Comparison of ENCODE assay signal across 8 cellular contexts in genomic region chr11:447923-448731, GRCh38. TPM values are rescaled to one million over a fixed set of nuclear protein-coding genes. Genes with fewer than 3 reads are reported as not detected.
A peak's percentile ranks its signal among the peaks of the same experiment; 100 is the strongest.
DNase-seq lines count a peak whose midpoint lies in the region; ATAC-seq and TF ChIP-seq lines count a peak whose summit lies in the region.

No MANE protein-coding gene starts in this region.

- peak overlapping the region; percentile 92 for H3K27ac Mint-ChIP-seq in HFFc6
- H3K27ac Mint-ChIP-seq in activated naive CD8-positive, alpha-beta T cell treated with anti-CD3 and anti-CD28 coated beads, Interleukin-2, amount 10 ng/mL, durations not matched to agents 7 days and 5 days: peak overlapping the region; percentile 97

- H3K27me3 ChIP-seq in GM06990 (replicated peaks; ENCODE audit: control insufficient read depth, insufficient read depth, low read length): no peaks in the 10 kb centered on the region
- H3K27me3 ChIP-seq in cardiac muscle cell: no peaks in the 10 kb centered on the region
- H3K27me3 ChIP-seq in parathyroid adenoma (ENCODE audit: control insufficient read depth, insufficient read depth, low read length): no peaks in the 10 kb centered on the region
- H3K27me3 ChIP-seq in tibial artery: peaks cover 0 to 24% of the 10 kb centered on the region in 2 donors

- H3K4me1 Mint-ChIP-seq in HFFc6 (ENCODE audit: low read depth): peaks cover 24% of the 10 kb centered on the region
- H3K4me1 Mint-ChIP-seq in activated naive CD8-positive, alpha-beta T cell treated with anti-CD3 and anti-CD28 coated beads, Interleukin-2, amount 10 ng/mL, durations not matched to agents 7 days and 5 days: peaks cover 15% of the 10 kb centered on the region

- H3K4me2 ChIP-seq in parathyroid adenoma (ENCODE audit: low read length): peak overlapping the region; percentile 78

- no peaks in the 10 kb centered on the region for H3K36me3 Mint-ChIP-seq in HFFc6 (ENCODE audit: low read depth)
- peaks cover 5% of the 10 kb centered on the region for H3K36me3 Mint-ChIP-seq in activated naive CD8-positive, alpha-beta T cell treated with anti-CD3 and anti-CD28 coated beads, Interleukin-2, amount 10 ng/mL, durations not matched to agents 7 days and 5 days

- H3K79me2 ChIP-seq in parathyroid adenoma: no peaks in the 10 kb centered on the region

- ATAC-seq in activated naive CD8-positive, alpha-beta T cell treated with anti-CD3 and anti-CD28 coated beads, Interleukin-2, amount 10 ng/mL, durations not matched to agents 7 days and 5 days (ENCODE audit: low read depth): peak; percentile 81

- H3K4me3 Mint-ChIP-seq in HFFc6: peak overlapping the region; percentile 90
- peak overlapping the region; percentile 94 for H3K4me3 Mint-ChIP-seq in activated naive CD8-positive, alpha-beta T cell treated with anti-CD3 and anti-CD28 coated beads, Interleukin-2, amount 10 ng/mL, durations not matched to agents 7 days and 5 days

- H3K9me3 Mint-ChIP-seq in HFFc6: no peaks in the 10 kb centered on the region
- no peaks in the 10 kb centered on the region for H3K9me3 Mint-ChIP-seq in activated naive CD8-positive, alpha-beta T cell treated with anti-CD3 and anti-CD28 coated beads, Interleukin-2, amount 10 ng/mL, durations not matched to agents 7 days and 5 days

- no peaks in the 10 kb centered on the region; the same call in 1 of the 2 replicates for H3K36me3 ChIP-seq in GM06990 (ENCODE audit: control insufficient read depth, insufficient read depth, low read length)
- H3K36me3 ChIP-seq in cardiac muscle cell: no peaks in the 10 kb centered on the region
- no peaks in the 10 kb centered on the region for H3K36me3 ChIP-seq in parathyroid adenoma (ENCODE audit: control insufficient read depth, insufficient read depth, low read length)
- H3K36me3 ChIP-seq in tibial artery: peaks cover 0 to 14% (median 0%) of the 10 kb centered on the region in 3 donors

- H3K4me3 ChIP-seq in GM06990 (replicated peaks; ENCODE audit: low read depth, low read length): peak overlapping the region; percentile 74
- peak overlapping the region; percentile 76 for H3K4me3 ChIP-seq in cardiac muscle cell
- H3K4me3 ChIP-seq in parathyroid adenoma (ENCODE audit: low read depth, low read length): peak overlapping the region; percentile 66
- peak overlapping the region; percentile 58 to 64 for H3K4me3 ChIP-seq in tibial artery

- H3K27ac ChIP-seq in cardiac muscle cell (peak overlapping the region; percentile 88), parathyroid adenoma (peak overlapping the region; percentile 86), tibial artery (peak overlapping the region; percentile 84 to 89)

- POLR2A ChIA-PET in activated naive CD8-positive, alpha-beta T cell treated with anti-CD3 and anti-CD28 coated beads, Interleukin-2, amount 10 ng/mL, durations not matched to agents 7 days and 5 days (lab: Charles Lee): interaction anchor here (0.6 to 6.5 kb wide), 22 partner anchors 8 to 241 kb away, joined by 3 to 118 read pairs (median 6); partner anchors contain the start of genes BET1L, IFITM2, IFITM5 and PGGHG

- peak overlapping the region; percentile 86 for H2AFZ ChIP-seq in parathyroid adenoma

- H3K9ac ChIP-seq in parathyroid adenoma: no peak overlapping the region

- H3K4me1 ChIP-seq in cardiac muscle cell (ENCODE audit: low read depth) (peaks cover 18% of the 10 kb centered on the region), parathyroid adenoma (peaks cover 8% of the 10 kb centered on the region), tibial artery (peaks cover 0 to 35% (median 29%) of the 10 kb centered on the region in 4 donors)

- H3K27me3 Mint-ChIP-seq in HFFc6 (ENCODE audit: insufficient read depth): peaks cover 9% of the 10 kb centered on the region
- peaks cover 3% of the 10 kb centered on the region for H3K27me3 Mint-ChIP-seq in activated naive CD8-positive, alpha-beta T cell treated with anti-CD3 and anti-CD28 coated beads, Interleukin-2, amount 10 ng/mL, durations not matched to agents 7 days and 5 days

- peak; percentile 92 for TF ChIP-seq CTCF in GM06990 (IDR thresholded peaks at IDR 0.05; ENCODE audit: insufficient read depth, low read length, poor library complexity, severe bottlenecking)
- TF ChIP-seq CTCF in HFFc6 (IDR thresholded peaks at IDR 0.05): peak; percentile 91
- TF ChIP-seq CTCF in cardiac muscle cell (IDR thresholded peaks at IDR 0.05; ENCODE audit: low read depth, low read length): peak; percentile 90
- peak; percentile 78 for TF ChIP-seq CTCF in parathyroid adenoma (IDR thresholded peaks at IDR 0.05)
- TF ChIP-seq CTCF in tibial artery (IDR thresholded peaks at IDR 0.05): peak; percentile 74 to 75

- H3K9me3 ChIP-seq in cardiac muscle cell (ENCODE audit: low read depth): no peaks in the 10 kb centered on the region
- no peaks in the 10 kb centered on the region for H3K9me3 ChIP-seq in parathyroid adenoma (ENCODE audit: control insufficient read depth, low read length)
- no peaks in the 10 kb centered on the region for H3K9me3 ChIP-seq in tibial artery

- DNase-seq in GM06990 (ENCODE audit: extremely low read depth, insufficient read length) (peak; percentile 92), HFFc6 (peak; percentile 78), NCI-H1105 (lab: John Stamatoyannopoulos, UW) (peak; percentile 92), SKM-1 treated with dmso at 0.1 percent for 144 hours (lab: John Stamatoyannopoulos, UW; ENCODE audit: unreplicated experiment) (peak; percentile 90), cardiac muscle cell (ENCODE audit: low read depth in 1 of 2, low spot score in 1 of 2) (peak; percentile 96), tibial artery (peak; percentile 95 to 96)
- DNase-seq in activated naive CD8-positive, alpha-beta T cell treated with anti-CD3 and anti-CD28 coated beads, Interleukin-2, amount 10 ng/mL, durations not matched to agents 7 days and 5 days: peak; percentile 99

- intact Hi-C loops in tibial artery (cut with DNase I; ENCODE audit: low total_unique reads): loop anchor here (5.0 kb wide), 1 partner anchor 241 kb away; the partner anchor contains the start of genes BET1L and RIC8A

RNA-seq across cellular contexts. Expression of gene PTDSS2, which starts 2.0 kb away (rescaled TPM):
- 10 to 100 TPM; 23.3 to 34.5 (median 27.2) TPM for total RNA-seq in HFFc6 (2021; fragmentation: NEBNext Ultra II Directional; extraction: Animal tissue kit (Norgen Biotek cat#: 25700))
- total RNA-seq in activated naive CD8-positive, alpha-beta T cell treated with anti-CD3 and anti-CD28 coated beads, Interleukin-2, amount 10 ng/mL, durations not matched to agents 7 days and 5 days: 10 to 100 TPM; 27.6 to 27.8 TPM
- total RNA-seq in cardiac muscle cell: 178 and 202 TPM in 2 replicates
- polyA plus RNA-seq in cardiac muscle cell: 69.6 and 83.1 TPM in 2 replicates

RNA-seq across cellular contexts. Expression of gene ANO9, which starts 6.3 kb away (rescaled TPM):
- total RNA-seq in HFFc6 (2021; fragmentation: NEBNext Ultra II Directional; extraction: Animal tissue kit (Norgen Biotek cat#: 25700)): not detected
- 100 to 1,000 TPM; 115 to 122 TPM for total RNA-seq in activated naive CD8-positive, alpha-beta T cell treated with anti-CD3 and anti-CD28 coated beads, Interleukin-2, amount 10 ng/mL, durations not matched to agents 7 days and 5 days
- total RNA-seq in cardiac muscle cell: 0.51 TPM in 1 of 2 replicates, not detected in the other
- polyA plus RNA-seq in cardiac muscle cell: 0.23 and 1.2 TPM in 2 replicates

RNA-seq across cellular contexts. Expression of gene SIGIRR, which starts 33.3 kb away (rescaled TPM):
- 10 to 100 TPM; 15.9 to 21.6 (median 18.7) TPM for total RNA-seq in HFFc6 (2021; fragmentation: NEBNext Ultra II Directional; extraction: Animal tissue kit (Norgen Biotek cat#: 25700))
- total RNA-seq in activated naive CD8-positive, alpha-beta T cell treated with anti-CD3 and anti-CD28 coated beads, Interleukin-2, amount 10 ng/mL, durations not matched to agents 7 days and 5 days: 100 to 1,000 TPM; 273 to 276 TPM
- 45.6 and 69.5 TPM in 2 replicates for total RNA-seq in cardiac muscle cell
- 35.7 and 46.8 TPM in 2 replicates for polyA plus RNA-seq in cardiac muscle cell

RNA-seq across cellular contexts. Expression of gene PKP3, which starts 54.1 kb away (rescaled TPM):
- total RNA-seq in HFFc6 (2021; fragmentation: NEBNext Ultra II Directional; extraction: Animal tissue kit (Norgen Biotek cat#: 25700)): 1 to 10 TPM; 2.5 to 3.3 (median 2.9) TPM
- under 1 TPM; 0.30 to 0.45 TPM for total RNA-seq in activated naive CD8-positive, alpha-beta T cell treated with anti-CD3 and anti-CD28 coated beads, Interleukin-2, amount 10 ng/mL, durations not matched to agents 7 days and 5 days
- total RNA-seq in cardiac muscle cell: 0.09 and 0.70 TPM in 2 replicates
- 0.57 TPM in 1 of 2 replicates, not detected in the other for polyA plus RNA-seq in cardiac muscle cell

RNA-seq across cellular contexts. Expression of gene RNH1, which starts 58.9 kb away (rescaled TPM):
- 100 to 1,000 TPM; 223 to 272 (median 250) TPM for total RNA-seq in HFFc6 (2021; fragmentation: NEBNext Ultra II Directional; extraction: Animal tissue kit (Norgen Biotek cat#: 25700))
- total RNA-seq in activated naive CD8-positive, alpha-beta T cell treated with anti-CD3 and anti-CD28 coated beads, Interleukin-2, amount 10 ng/mL, durations not matched to agents 7 days and 5 days: 10 to 100 TPM; 88.9 to 93.2 TPM
- 149 and 186 TPM in 2 replicates for total RNA-seq in cardiac muscle cell
- polyA plus RNA-seq in cardiac muscle cell: 157 and 176 TPM in 2 replicates

Comparison
In these comparisons a context has a peak if more than half of its experiments do, and no peak if none do; other contexts are left out.
1. Peak in every context shown above with its lines: DNase-seq, ATAC-seq, H3K4me3 ChIP-seq and H3K27ac ChIP-seq.
2. RNA of gene ANO9, which starts 6.3 kb away (total RNA-seq): 115 to 122 TPM in activated naive CD8-positive, alpha-beta T cell treated with anti-CD3 and anti-CD28 coated beads, Interleukin-2, amount 10 ng/mL, durations not matched to agents 7 days and 5 days; 0.51 TPM in cardiac muscle cell and not detected in HFFc6; every median in the first group is over 10 times any median in the second.